Comparison of ENCODE assay signal across 19 cellular contexts in genomic region chr7:95471076-95471475, GRCh38. TPM values are rescaled to one million over a fixed set of nuclear protein-coding genes. Genes with fewer than 3 reads are reported as not detected.
A peak's percentile ranks its signal among the peaks of the same experiment; 100 is the strongest.
DNase-seq lines count a peak whose midpoint lies in the region; ATAC-seq, FAIRE-seq and TF ChIP-seq lines count a peak whose summit lies in the region.
"Had no signal": no experiment of that assay in that cellular context is flagged by ENCODE, and none has a peak within 500 bp of the region (broad histone marks: within the 10 kb centered on the region; RNA-seq: fewer than 3 reads in every experiment).

No MANE protein-coding gene starts in this region.

- H3F3A ChIP-seq in GM23338 (replicated peaks; ENCODE audit: low read depth) = no peaks in the 10 kb centered on the region

- DNase-seq in A549 (ENCODE audit: low read depth in 1 of 2, low spot score in 1 of 2) (peak in 1 of 2 experiments; percentile 17), GM23338 (ENCODE audit: low spot score) (peak; percentile 29), iPS-NIHi7 (ENCODE audit: extremely low spot score) (peak; percentile 20), anterior cingulate cortex (lab: John Stamatoyannopoulos, UW) (no peak), type B pancreatic cell (ENCODE audit: extremely low spot score, unreplicated experiment) (no peak)
- DNase-seq: activated CD4-positive, alpha-beta T cell treated with anti-CD3 and anti-CD28 coated beads, Interleukin-2, amount 50 U/mL, for 48 hours; AML-193; amygdala; midbrain; stimulated activated CD4-positive, alpha-beta T cell treated with anti-CD3 and anti-CD28 coated beads, Interleukin-2, amount 100 ng/mL, for 48 hours; T-helper 9 cell had no signal

- H3K27me3 Mint-ChIP-seq in GM23338 (ENCODE audit: insufficient read depth, low read depth, poor library complexity) (no peaks in the 10 kb centered on the region), type B pancreatic cell (no peaks in the 10 kb centered on the region)

- H3K27ac Mint-ChIP-seq in GM23338 (no peak overlapping the region), type B pancreatic cell (no peak overlapping the region)
- H3K27ac Mint-ChIP-seq: activated T-helper 1 cell treated with anti-CD3 and anti-CD28 coated beads, Interleukin-12 subunit alpha, Interleukin-12 subunit beta, Interleukin-2, Interleukin-4 antibody, amounts not matched to agents 30 ng/mL and 10 ng/mL and 1 ng/mL, durations not matched to agents 14 hours and 24 hours and 36 hours had no signal

- no peak for TF ChIP-seq RAD21 in A549 (conservative IDR thresholded peaks at IDR 0.05 in 1 of 2, IDR thresholded peaks at IDR 0.05 in 1 of 2)

- no peaks in the 10 kb centered on the region for H3K9me3 Mint-ChIP-seq in GM23338
- no peaks in the 10 kb centered on the region for H3K9me3 Mint-ChIP-seq in type B pancreatic cell
- H3K9me3 Mint-ChIP-seq: activated T-helper 1 cell treated with anti-CD3 and anti-CD28 coated beads, Interleukin-12 subunit alpha, Interleukin-12 subunit beta, Interleukin-2, Interleukin-4 antibody, amounts not matched to agents 30 ng/mL and 10 ng/mL and 1 ng/mL, durations not matched to agents 14 hours and 24 hours and 36 hours had no signal

- H3K4me3 Mint-ChIP-seq in GM23338 (no peak overlapping the region; the same call in 2 of the 3 replicates), type B pancreatic cell (no peak overlapping the region)
- H3K4me3 Mint-ChIP-seq: activated T-helper 1 cell treated with anti-CD3 and anti-CD28 coated beads, Interleukin-12 subunit alpha, Interleukin-12 subunit beta, Interleukin-2, Interleukin-4 antibody, amounts not matched to agents 30 ng/mL and 10 ng/mL and 1 ng/mL, durations not matched to agents 14 hours and 24 hours and 36 hours had no signal

- ATAC-seq in A549 (peak in 1 of 2 experiments; percentile 49; a peak in 3 of 6 replicates), GM23338 (peak; percentile 48; the same call in 2 of the 3 replicates), HG02759 (IDR thresholded peaks at IDR 0.05; ENCODE audit: unreplicated experiment) (no peak), GM21423 (IDR thresholded peaks at IDR 0.05; ENCODE audit: unreplicated experiment) (no peak)

- H3K27ac ChIP-seq in A549 (peak overlapping the region; percentile 92 to 94), GM23338 (ENCODE audit: low read depth) (no peak overlapping the region), OCI-LY3 (ENCODE audit: low read length) (no peak overlapping the region)
- H3K27ac ChIP-seq: coronary artery, GM23248 had no signal

- H3K79me2 ChIP-seq in GM23338 (replicated peaks; ENCODE audit: insufficient read depth) (no peaks in the 10 kb centered on the region), OCI-LY3 (ENCODE audit: low read length) (no peaks in the 10 kb centered on the region)

- H3K4me1 ChIP-seq in A549 = peaks cover 43% of the 10 kb centered on the region
- H3K4me1 ChIP-seq in GM23338 (ENCODE audit: insufficient read depth) = peaks cover 30% of the 10 kb centered on the region
- H3K4me1 ChIP-seq in OCI-LY3 (ENCODE audit: low read length) = peaks cover 13% of the 10 kb centered on the region

- no peak overlapping the region for H2AFZ ChIP-seq in GM23338
- H2AFZ ChIP-seq in OCI-LY3 (ENCODE audit: low read depth, low read length) = no peak overlapping the region
- H2AFZ ChIP-seq: GM23248 had no signal

- CTCF ChIA-PET in A549 (lab: Yijun Ruan, JAX) = interaction anchor here (2.5 kb wide), 1 partner anchor 75 kb away, joined by 13 read pairs; the partner anchor contains the start of gene PON3

- H3K9ac ChIP-seq in OCI-LY3 (ENCODE audit: low read length) = no peak overlapping the region
- H3K9ac ChIP-seq: GM23248 had no signal

- no peak for TF ChIP-seq EP300 in A549 (IDR thresholded peaks at IDR 0.05)

- H3K4me3 ChIP-seq in A549 (peak overlapping the region; percentile 17; the same call in 1 of the 3 replicates), GM23338 (no peak overlapping the region), OCI-LY3 (ENCODE audit: low read length) (no peak overlapping the region)
- H3K4me3 ChIP-seq: coronary artery, GM23248 had no signal

- no peak for TF ChIP-seq POLR2A in A549 (IDR thresholded peaks at IDR 0.05; ENCODE audit: low read length)

- H3K9me3 ChIP-seq in A549 = no peaks in the 10 kb centered on the region; the same call in 2 of the 3 replicates
- no peaks in the 10 kb centered on the region for H3K9me3 ChIP-seq in OCI-LY3 (ENCODE audit: insufficient read depth, low read length)

- H4K20me1 ChIP-seq in GM23338 (replicated peaks; ENCODE audit: insufficient read depth) (no peaks in the 10 kb centered on the region), OCI-LY3 (ENCODE audit: insufficient read depth, low read length) (no peaks in the 10 kb centered on the region)

- H3K36me3 ChIP-seq in GM23338 (ENCODE audit: insufficient read depth) (no peaks in the 10 kb centered on the region), OCI-LY3 (replicated peaks; ENCODE audit: low read depth, low read length) (no peaks in the 10 kb centered on the region)

- TF ChIP-seq CTCF in A549 (IDR thresholded peaks at IDR 0.05) (no peak), GM23338 (conservative IDR thresholded peaks at IDR 0.05; ENCODE audit: low read depth in 2 of 2) (no peak), OCI-LY3 (IDR thresholded peaks at IDR 0.05; ENCODE audit: low read depth, low read length) (no peak), type B pancreatic cell (conservative IDR thresholded peaks at IDR 0.05) (no peak)

- H3K4me2 ChIP-seq in A549 (peak overlapping the region; percentile 58), GM23338 (peak overlapping the region; percentile 64), OCI-LY3 (ENCODE audit: low read length) (peak overlapping the region; percentile 26)

- no peak for FAIRE-seq in A549 (lab: Jason Lieb, UNC)

- H3K36me3 Mint-ChIP-seq in GM23338 (ENCODE audit: low read depth) (no peaks in the 10 kb centered on the region), type B pancreatic cell (no peaks in the 10 kb centered on the region)

- H3K9me2 ChIP-seq in GM23338 (ENCODE audit: insufficient read depth) = peaks cover 3% of the 10 kb centered on the region; the same call in 1 of the 2 replicates

- H3K27me3 ChIP-seq in GM23338 (ENCODE audit: insufficient read depth) (no peaks in the 10 kb centered on the region), OCI-LY3 (ENCODE audit: low read depth, low read length) (no peaks in the 10 kb centered on the region; the same call in 1 of the 2 replicates)

- H3K4me1 Mint-ChIP-seq in GM23338 (peaks cover 32% of the 10 kb centered on the region), type B pancreatic cell (ENCODE audit: unreplicated experiment) (peaks cover 40% of the 10 kb centered on the region)

- 61% methylated on average over 3 of the region's 3 CpGs for WGBS in A549 (ENCODE audit: missing lambda C conversion rate)

- POLR2A ChIA-PET in A549 (lab: Yijun Ruan, JAX) = interaction anchor here (1.2 to 1.6 kb wide), 2 partner anchors 30 to 36 kb away, joined by 6 to 8 read pairs; partner anchors contain the start of gene PON2

TF ChIP-seq in A549, 52 proteins besides CTCF, POLR2A, EP300 and RAD21:
- TF ChIP-seq EHF (CRISPR knock-in tag; IDR thresholded peaks at IDR 0.05) (0 out of 2 replicates have a peak, but pooled peaks have one; percentile 24), ZSCAN20 (CRISPR knock-in tag; IDR thresholded peaks at IDR 0.05) (no peak)

TF ChIP-seq in GM23338, 12 proteins besides CTCF, POLR2A, EP300 and RAD21:
- TF ChIP-seq ZNF331 (CRISPR knock-in tag; IDR thresholded peaks at IDR 0.05; ENCODE audit: low read depth) (no peak), EZH2phosphoT487 (IDR thresholded peaks at IDR 0.05; ENCODE audit: unreplicated experiment) (no peak), EZH2 (IDR thresholded peaks at IDR 0.05; ENCODE audit: low read depth, unreplicated experiment) (no peak)
TF ChIP-seq in GM23338: peak in this region for 0.

RNA-seq across cellular contexts. Expression of gene ASB4, which starts 14.7 kb away (rescaled TPM):
- polyA plus RNA-seq in A549 (2011; rRNA removed) = 3.1 TPM in 2 replicates
- 0.46 and 0.52 TPM in 2 replicates for polyA plus RNA-seq in A549 (2012; cell fraction: cytosol; rRNA removed)
- 0.32 and 0.47 TPM in 2 replicates for polyA plus RNA-seq in A549 (2012; cell fraction: nucleus; rRNA removed)
- polyA plus RNA-seq in A549 (2017; fragmentation: RNase III; extraction: RNeasy Plus Mini Kit Qiagen cat#74134 plus additional on column Dnase treatment) = 0.80 to 1.4 TPM (median 1.00 TPM) in 3 replicates
- 2.9 and 4.2 TPM in 2 replicates for polyA minus RNA-seq in A549 (2011; rRNA and poly(A)+ RNA removed)
- total RNA-seq in GM23338 (2014; rRNA removed; shearing (Covaris generic)) = not detected in 2 replicates
- polyA plus RNA-seq in GM23338 (2016; fragmentation: Nextera tagmentation; extraction: Ambion mirVana) = not detected in 2 replicates
- 0.07 and 0.31 TPM in 2 replicates for total RNA-seq in type B pancreatic cell (ENCODE audit: low replicate concordance)
- total RNA-seq: activated T-helper 1 cell treated with anti-CD3 and anti-CD28 coated beads, Interleukin-12 subunit alpha, Interleukin-12 subunit beta, Interleukin-2, Interleukin-4 antibody, amounts not matched to agents 30 ng/mL and 10 ng/mL and 1 ng/mL, durations not matched to agents 14 hours and 24 hours and 36 hours; GM23248; renal cortical epithelial cell; ureter had no signal
- polyA plus RNA-seq: GM23248 had no signal

RNA-seq across cellular contexts. Expression of gene PON2, which starts 36.2 kb away (rescaled TPM):
- 829 TPM in 2 replicates for polyA plus RNA-seq in A549 (2011; rRNA removed)
- polyA plus RNA-seq in A549 (2012; cell fraction: cytosol; rRNA removed) = 164 and 181 TPM in 2 replicates
- 144 and 182 TPM in 2 replicates for polyA plus RNA-seq in A549 (2012; cell fraction: nucleus; rRNA removed)
- 325 to 395 TPM (median 381 TPM) in 3 replicates for polyA plus RNA-seq in A549 (2017; fragmentation: RNase III; extraction: RNeasy Plus Mini Kit Qiagen cat#74134 plus additional on column Dnase treatment)
- 137 and 147 TPM in 2 replicates for polyA minus RNA-seq in A549 (2011; rRNA and poly(A)+ RNA removed)
- total RNA-seq in GM23338 (2014; rRNA removed; shearing (Covaris generic)) = 30.8 and 39.4 TPM in 2 replicates
- polyA plus RNA-seq in GM23338 (2016; fragmentation: Nextera tagmentation; extraction: Ambion mirVana) = 29.3 and 42.4 TPM in 2 replicates
- total RNA-seq in type B pancreatic cell (ENCODE audit: low replicate concordance) = 45.4 and 79.2 TPM in 2 replicates

Comparison
In these comparisons a context has a peak if more than half of its experiments do, and no peak if none do; other contexts are left out.
1. DNase-seq: peak in GM23338 (single experiment) and iPS-NIHi7 (single experiment); none in anterior cingulate cortex (0 of 58) and type B pancreatic cell (single experiment).
2. H3K27ac ChIP-seq: peak in A549 (2 of 2); none in GM23338 (single experiment) and OCI-LY3 (single experiment).
3. Peak in every context shown above with its lines, with median percentiles within 50 percentile points of each other: H3K4me2 ChIP-seq.